ENCODE assay signal across 12 cellular contexts in the genomic region with DNA sequence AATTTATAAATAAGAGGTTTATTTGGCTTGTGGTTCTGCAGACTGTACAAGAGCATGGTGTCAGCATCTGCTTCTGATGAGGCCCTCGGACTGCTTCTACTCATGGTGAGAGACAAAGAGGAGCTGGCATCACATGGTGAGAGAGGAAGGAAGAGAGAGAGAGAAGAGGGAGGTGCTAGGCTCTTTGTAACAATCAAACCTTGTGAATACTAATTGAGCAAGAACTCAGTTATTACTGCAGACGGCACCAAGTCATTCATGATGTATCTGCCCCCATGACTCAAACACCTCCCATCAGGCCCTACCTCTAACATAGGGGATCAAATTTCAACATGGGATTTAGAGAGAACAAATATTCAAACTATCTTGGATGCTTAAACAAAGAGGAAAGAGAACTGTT. TPM values are rescaled to one million over a fixed set of nuclear protein-coding genes. Genes with fewer than 3 reads are reported as not detected.
DNase-seq lines count a peak whose midpoint lies in the region; ATAC-seq and TF ChIP-seq lines count a peak whose summit lies in the region.
"Had no signal": no experiment of that assay in that cellular context is flagged by ENCODE, and none has a peak within 500 bp of the region (broad histone marks: within the 10 kb centered on the region; RNA-seq: fewer than 3 reads in every experiment).

No MANE protein-coding gene starts in this region.

- BruUV-seq in A673 (replicated peaks; lab: Mats Ljungman, UMichigan) = no TSS peak

- H3K27me3 ChIP-seq in A673 (replicated peaks; ENCODE audit: insufficient read depth, low read depth, low read length, poor library complexity) = peaks cover under 1% of the 10 kb centered on the region
- H3K27me3 ChIP-seq: BLaER1, tibial nerve had no signal

- CTCF ChIA-PET in A673 (lab: Charles Lee) = no interaction called here

- H3K4me3 ChIP-seq in A673 (ENCODE audit: low read depth, low read length, poor library complexity, severe bottlenecking) = no peak overlapping the region
- H3K4me3 ChIP-seq: BLaER1, tibial nerve had no signal

- peaks cover 4% of the 10 kb centered on the region for H3K4me1 ChIP-seq in A673 (ENCODE audit: insufficient read depth, low read length, poor library complexity, severe bottlenecking)
- H3K4me1 ChIP-seq: tibial nerve had no signal

- no peak for TF ChIP-seq CTCF in A673 (conservative IDR thresholded peaks at IDR 0.05; ENCODE audit: low read depth, low read length)

- H3K27ac ChIP-seq in A673 (ENCODE audit: low read depth, low read length, poor library complexity, severe bottlenecking) = no peak overlapping the region
- H3K27ac ChIP-seq: BLaER1, tibial nerve had no signal

- peak overlapping the region; percentile 73 for H3K4me3 Mint-ChIP-seq in T-helper 17 cell

- peak overlapping the region; percentile 49 for H3K27ac Mint-ChIP-seq in T-helper 17 cell

- no peaks in the 10 kb centered on the region for H3K27me3 Mint-ChIP-seq in T-helper 17 cell

- H3K36me3 Mint-ChIP-seq in T-helper 17 cell (ENCODE audit: low read depth) = no peaks in the 10 kb centered on the region
- H3K36me3 Mint-ChIP-seq: IgD-negative memory B cell had no signal

- intact Hi-C loops in A673 (cut with micrococcal nuclease; ENCODE audit: unreplicated experiment) = no loop called here

- H3K9me3 ChIP-seq in A673 (ENCODE audit: low read depth, low read length, poor library complexity, severe bottlenecking) (no peaks in the 10 kb centered on the region), T-helper 17 cell (ENCODE audit: control insufficient read depth, low read length, poor library complexity, severe bottlenecking) (no peaks in the 10 kb centered on the region)
- H3K9me3 ChIP-seq: BLaER1, tibial nerve had no signal

- peak; percentile 12 for DNase-seq in A673 (ENCODE audit: low spot score)
- DNase-seq in GM04504 (ENCODE audit: low read depth) = peak; percentile 4
- no peak for DNase-seq in T-helper 17 cell
- peak; percentile 6 for DNase-seq in fibroblast of peridontal ligament (ENCODE audit: extremely low read depth)
- DNase-seq in HUDEP-2 (lab: John Stamatoyannopoulos, UW; ENCODE audit: unreplicated experiment in 76 of 76) = no peak
- DNase-seq in NCI-H2081 treated with DMSO at 0.1 percent for 48 hours (lab: John Stamatoyannopoulos, UW) = no peak
- DNase-seq: effector CD8-positive, alpha-beta T cell had no signal

- H3K36me3 ChIP-seq in A673 (ENCODE audit: insufficient read depth, low read length, poor library complexity, severe bottlenecking) = no peaks in the 10 kb centered on the region
- H3K36me3 ChIP-seq: BLaER1, tibial nerve had no signal

- POLR2A ChIA-PET in A673 (lab: Charles Lee; ENCODE audit: low non-redundant PET) = no interaction called here

- peaks cover 56% of the 10 kb centered on the region for H3K4me1 Mint-ChIP-seq in T-helper 17 cell

- no peak for ATAC-seq in T-helper 17 cell
- ATAC-seq in GM21515 (IDR thresholded peaks at IDR 0.05; ENCODE audit: unreplicated experiment) = no peak
- no peak for ATAC-seq in HG03108 (IDR thresholded peaks at IDR 0.05; ENCODE audit: unreplicated experiment)

RNA-seq across cellular contexts. Expression of a gene that starts 6.3 kb away (rescaled TPM):
- total RNA-seq in A673 (2021) (not detected in 2 replicates), T-helper 17 cell (10 to 100 TPM; 45.3 to 47.5 TPM)

RNA-seq across cellular contexts. Expression of a gene that starts 44.1 kb away (rescaled TPM):
- total RNA-seq in A673 (2021) (not detected in 2 replicates), T-helper 17 cell (1 to 10 TPM; 4.4 to 4.6 TPM)

Comparison
In these comparisons a context has a peak if more than half of its experiments do, and no peak if none do; other contexts are left out.
1. DNase-seq: peak in A673 (single experiment), GM04504 (single experiment) and fibroblast of peridontal ligament (single experiment); none in T-helper 17 cell (0 of 3), HUDEP-2 (0 of 76) and NCI-H2081 treated with DMSO at 0.1 percent for 48 hours (single experiment).
2. RNA of a gene that starts 6.3 kb away (total RNA-seq): 45.3 to 47.5 TPM in T-helper 17 cell; not detected in A673; every median in the first group is over 10 times any median in the second.